7 cellular contexts compared by ENCODE assay signal in the genomic region with DNA sequence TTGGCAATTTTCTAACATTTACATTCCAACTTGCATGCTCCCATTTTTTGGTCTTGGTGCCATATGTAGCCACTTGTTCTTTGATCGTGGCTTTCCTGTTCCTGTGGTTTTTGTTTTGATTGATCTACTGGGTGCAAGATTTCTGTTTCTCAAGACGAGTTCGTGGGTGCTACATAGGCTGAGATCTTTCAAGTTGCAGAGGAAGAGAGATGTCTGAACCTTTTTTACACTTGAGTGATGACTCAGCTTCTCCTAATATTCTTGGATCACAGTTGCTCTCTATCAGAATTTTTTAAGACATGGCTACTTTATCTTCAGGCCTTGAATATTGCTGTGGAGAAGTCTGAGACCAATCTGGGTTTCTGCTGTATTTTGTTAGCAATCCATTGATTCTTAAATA.
DNase-seq lines count a peak whose midpoint lies in the region; ATAC-seq and TF ChIP-seq lines count a peak whose summit lies in the region.
"Not testable (repeated sequence)": the region's sequence is repeated elsewhere in the genome, so short reads cannot be mapped to it uniquely, and the experiment has no call there.

No MANE protein-coding gene starts in this region.

- H3K36me3 Mint-ChIP-seq in activated CD4-positive, alpha-beta memory T cell treated with anti-CD3 and anti-CD28 coated beads, Interleukin-2, amount 10 ng/mL, durations not matched to agents 7 days and 5 days (ENCODE audit: low read depth); activated naive CD8-positive, alpha-beta T cell treated with anti-CD3 and anti-CD28 coated beads, Interleukin-2, amount 10 ng/mL, durations not matched to agents 7 days and 5 days; nephron (ENCODE audit: low read depth): not testable (repeated sequence)

- not testable (repeated sequence) for TF ChIP-seq CTCF in nephron (IDR thresholded peaks at IDR 0.05; ENCODE audit: unreplicated experiment in 3 of 3)

- ATAC-seq in GM19351 (IDR thresholded peaks at IDR 0.05; ENCODE audit: unreplicated experiment) (peak; percentile 37), HG03108 (IDR thresholded peaks at IDR 0.05; ENCODE audit: unreplicated experiment) (peak; percentile 35), left cardiac atrium (peak; percentile 61 to 69)
- ATAC-seq in activated naive CD8-positive, alpha-beta T cell treated with anti-CD3 and anti-CD28 coated beads, Interleukin-2, amount 10 ng/mL, durations not matched to agents 7 days and 5 days (ENCODE audit: low read depth): peak; percentile 81

- intact Hi-C loops in left cardiac atrium (cut with DNase I): not testable (repeated sequence)

- not testable (repeated sequence) for H3K4me1 Mint-ChIP-seq in activated CD4-positive, alpha-beta memory T cell treated with anti-CD3 and anti-CD28 coated beads, Interleukin-2, amount 10 ng/mL, durations not matched to agents 7 days and 5 days; activated naive CD8-positive, alpha-beta T cell treated with anti-CD3 and anti-CD28 coated beads, Interleukin-2, amount 10 ng/mL, durations not matched to agents 7 days and 5 days; nephron

- not testable (repeated sequence) for H3K27me3 Mint-ChIP-seq in activated CD4-positive, alpha-beta memory T cell treated with anti-CD3 and anti-CD28 coated beads, Interleukin-2, amount 10 ng/mL, durations not matched to agents 7 days and 5 days; activated naive CD8-positive, alpha-beta T cell treated with anti-CD3 and anti-CD28 coated beads, Interleukin-2, amount 10 ng/mL, durations not matched to agents 7 days and 5 days; nephron (ENCODE audit: low read depth)

- CTCF ChIA-PET in activated CD4-positive, alpha-beta memory T cell treated with anti-CD3 and anti-CD28 coated beads, Interleukin-2, amount 10 ng/mL, durations not matched to agents 7 days and 5 days (lab: Charles Lee): not testable (repeated sequence)

- POLR2A ChIA-PET in activated CD4-positive, alpha-beta memory T cell treated with anti-CD3 and anti-CD28 coated beads, Interleukin-2, amount 10 ng/mL, durations not matched to agents 7 days and 5 days (lab: Charles Lee); activated naive CD8-positive, alpha-beta T cell treated with anti-CD3 and anti-CD28 coated beads, Interleukin-2, amount 10 ng/mL, durations not matched to agents 7 days and 5 days (lab: Charles Lee): not testable (repeated sequence)

- peak; percentile 45 for DNase-seq in OCI-M1 (lab: John Stamatoyannopoulos, UW)
- DNase-seq in activated CD4-positive, alpha-beta memory T cell treated with anti-CD3 and anti-CD28 coated beads, Interleukin-2, amount 10 ng/mL, durations not matched to agents 7 days and 5 days; activated naive CD8-positive, alpha-beta T cell treated with anti-CD3 and anti-CD28 coated beads, Interleukin-2, amount 10 ng/mL, durations not matched to agents 7 days and 5 days; left cardiac atrium: not testable (repeated sequence)

- H3K27ac Mint-ChIP-seq in activated CD4-positive, alpha-beta memory T cell treated with anti-CD3 and anti-CD28 coated beads, Interleukin-2, amount 10 ng/mL, durations not matched to agents 7 days and 5 days: peak overlapping the region; percentile 88
- peak overlapping the region; percentile 92 for H3K27ac Mint-ChIP-seq in activated naive CD8-positive, alpha-beta T cell treated with anti-CD3 and anti-CD28 coated beads, Interleukin-2, amount 10 ng/mL, durations not matched to agents 7 days and 5 days
- H3K27ac Mint-ChIP-seq in nephron: peak overlapping the region in 2 of 3 experiments; percentile 39 to 65

- peak overlapping the region; percentile 81 for H3K4me3 Mint-ChIP-seq in activated CD4-positive, alpha-beta memory T cell treated with anti-CD3 and anti-CD28 coated beads, Interleukin-2, amount 10 ng/mL, durations not matched to agents 7 days and 5 days
- H3K4me3 Mint-ChIP-seq in activated naive CD8-positive, alpha-beta T cell treated with anti-CD3 and anti-CD28 coated beads, Interleukin-2, amount 10 ng/mL, durations not matched to agents 7 days and 5 days: peak overlapping the region; percentile 91
- not testable (repeated sequence) for H3K4me3 Mint-ChIP-seq in nephron

- H3K9me3 Mint-ChIP-seq in activated CD4-positive, alpha-beta memory T cell treated with anti-CD3 and anti-CD28 coated beads, Interleukin-2, amount 10 ng/mL, durations not matched to agents 7 days and 5 days; activated naive CD8-positive, alpha-beta T cell treated with anti-CD3 and anti-CD28 coated beads, Interleukin-2, amount 10 ng/mL, durations not matched to agents 7 days and 5 days; nephron: not testable (repeated sequence)
